Comparison of ENCODE assay signal across 8 cellular contexts in the genomic region with DNA sequence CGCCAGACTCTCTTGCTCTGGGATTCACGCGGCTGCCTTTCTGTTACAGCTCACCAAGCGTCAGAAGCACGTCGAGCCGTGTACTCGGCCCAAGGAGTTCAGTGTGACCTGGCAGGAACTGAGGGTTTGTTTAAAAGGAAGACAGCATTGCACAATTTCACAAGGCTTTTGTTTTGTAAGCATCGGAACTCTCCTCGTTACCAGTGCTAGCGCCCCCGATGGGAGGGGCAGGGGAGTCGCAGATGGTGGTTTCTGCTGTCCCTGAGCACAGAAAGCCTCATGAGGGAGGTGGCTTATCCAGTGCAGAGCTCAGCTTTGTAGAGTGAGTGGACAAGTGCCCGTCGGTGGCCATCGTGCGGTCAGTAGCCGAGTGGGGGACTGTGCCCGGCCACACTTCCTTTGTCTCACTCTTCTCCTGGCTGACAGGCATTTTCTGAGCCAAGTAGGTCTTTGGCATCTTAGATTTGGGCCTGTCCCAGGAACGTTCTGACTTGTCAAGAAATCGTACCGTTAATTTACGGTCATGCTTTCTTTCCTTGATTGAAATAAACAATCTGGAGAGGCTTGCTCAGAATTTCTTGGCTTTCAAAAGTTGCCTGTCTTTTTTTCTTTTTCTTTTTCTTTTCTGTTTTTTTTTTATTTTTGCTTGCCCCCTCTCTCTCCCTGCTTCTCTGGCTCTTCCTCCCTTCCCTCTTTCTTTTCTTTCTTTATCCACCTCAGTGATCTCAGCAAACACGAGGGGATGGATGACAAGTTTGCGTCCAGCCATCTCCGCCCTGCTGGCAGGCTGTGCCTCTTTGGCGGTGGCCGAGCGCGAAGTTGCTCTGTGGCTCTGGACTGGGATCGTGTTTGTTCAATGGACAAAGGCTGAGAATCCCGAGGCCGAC. TPM values are rescaled to one million over a fixed set of nuclear protein-coding genes. Genes with fewer than 3 reads are reported as not detected.
A peak's percentile ranks its signal among the peaks of the same experiment; 100 is the strongest.
DNase-seq lines count a peak whose midpoint lies in the region; ATAC-seq and TF ChIP-seq lines count a peak whose summit lies in the region.

No MANE protein-coding gene starts in this region.

- peak; percentile 76 for ATAC-seq in left ventricle myocardium superior
- ATAC-seq in HG02852 (IDR thresholded peaks at IDR 0.05; ENCODE audit: unreplicated experiment) = no peak

- 14 to 26% (median 22%) methylated on average over 27 to 33 of the region's 33 CpGs for WGBS in adrenal gland, 4 donors

- TF ChIP-seq POLR2A in adrenal gland (IDR thresholded peaks at IDR 0.05) = peak; percentile 48 to 84

- H3K9ac ChIP-seq in HUES6 (ENCODE audit: low read length) = peak overlapping the region; percentile 3

- peak; percentile 88 for DNase-seq in AG08395 (ENCODE audit: low spot score)
- DNase-seq in adrenal gland = peak; percentile 81 to 96 (median 93)
- DNase-seq in left ventricle myocardium superior = peak; percentile 81
- peak; percentile 37 for DNase-seq in putamen (ENCODE audit: low spot score)
- DNase-seq in stimulated activated CD4-positive, alpha-beta T cell treated with anti-CD3 and anti-CD28 coated beads, Interleukin-4, amount 100 ng/mL, for 24 hours = no peak
- DNase-seq in NCI-H524 treated with DMSO at 0.1 percent for 48 hours (lab: John Stamatoyannopoulos, UW) = no peak

- H3K27ac ChIP-seq in HUES6 (ENCODE audit: low read depth, low read length) = no peak overlapping the region
- H3K27ac ChIP-seq in adrenal gland = peak overlapping the region; percentile 78 to 91 (median 86)

- H3K4me3 ChIP-seq in HUES6 (ENCODE audit: low read depth, low read length) = no peak overlapping the region
- H3K4me3 ChIP-seq in adrenal gland = no peak overlapping the region

- H3K4me1 ChIP-seq in HUES6 (ENCODE audit: control insufficient read depth, insufficient read depth, low read length) (peaks cover 20% of the 10 kb centered on the region), adrenal gland (replicated peaks in 1 of 2) (peaks cover 39 to 77% of the 10 kb centered on the region in 2 donors)

- H3K9me3 ChIP-seq in HUES6 (ENCODE audit: control insufficient read depth, insufficient read depth, low read depth, low read length) (no peaks in the 10 kb centered on the region), adrenal gland (replicated peaks in 1 of 3) (no peaks in the 10 kb centered on the region)

- intact Hi-C loops in adrenal gland (cut with DNase I) (loop anchor here in 1 of 2 donors (10.0 kb wide), 1 partner anchor 48 kb away; no protein-coding TSS in a partner anchor), left ventricle myocardium superior (cut with micrococcal nuclease) (no loop called here)

- H3K27me3 ChIP-seq in HUES6 (ENCODE audit: control insufficient read depth, insufficient read depth, low read length) (no peaks in the 10 kb centered on the region), adrenal gland (no peaks in the 10 kb centered on the region)

- TF ChIP-seq CTCF in adrenal gland (IDR thresholded peaks at IDR 0.05) = peak; percentile 35 to 62 (median 52)

- peaks cover 11% of the 10 kb centered on the region for H3K36me3 ChIP-seq in HUES6 (ENCODE audit: control insufficient read depth, insufficient read depth, low read length)
- no peaks in the 10 kb centered on the region for H3K36me3 ChIP-seq in adrenal gland (replicated peaks in 1 of 2)

RNA-seq across cellular contexts. Expression of a gene that starts 7.7 kb away (rescaled TPM):
- 10 to 100 TPM; 30.4 to 65.1 (median 48.5) TPM for total RNA-seq in adrenal gland
- polyA plus RNA-seq in adrenal gland = 10 to 100 TPM; 11.4 to 46.6 (median 23.5) TPM
- 36.4 TPM for total RNA-seq in left ventricle myocardium superior

Comparison
In these comparisons a context has a peak if more than half of its experiments do, and no peak if none do; other contexts are left out.
1. DNase-seq: peak in AG08395 (single experiment), adrenal gland (7 of 7), left ventricle myocardium superior (single experiment) and putamen (single experiment); none in stimulated activated CD4-positive, alpha-beta T cell treated with anti-CD3 and anti-CD28 coated beads, Interleukin-4, amount 100 ng/mL, for 24 hours (single experiment) and NCI-H524 treated with DMSO at 0.1 percent for 48 hours (single experiment).